Comparison of ENCODE assay signal across 9 cellular contexts in genomic region chr12:54991161-54991991, GRCh38. TPM values are rescaled to one million over a fixed set of nuclear protein-coding genes. Genes with fewer than 3 reads are reported as not detected.
A peak's percentile ranks its signal among the peaks of the same experiment; 100 is the strongest.
DNase-seq lines count a peak whose midpoint lies in the region; ATAC-seq and TF ChIP-seq lines count a peak whose summit lies in the region.
"Had no signal": no experiment of that assay in that cellular context is flagged by ENCODE, and none has a peak within 500 bp of the region (broad histone marks: within the 10 kb centered on the region; RNA-seq: fewer than 3 reads in every experiment).

No MANE protein-coding gene starts in this region.

- H3K9me3 ChIP-seq in body of pancreas, result no peaks in the 10 kb centered on the region
- no peaks in the 10 kb centered on the region for H3K9me3 ChIP-seq in gastrocnemius medialis

- WGBS in body of pancreas, 2 donors, result 73 to 81% methylated on average over 9 of the region's 9 CpGs

- H3K4me1 Mint-ChIP-seq in naive B cell, result peaks cover 41 to 52% (median 42%) of the 10 kb centered on the region in 3 donors

- H3K4me3 ChIP-seq in body of pancreas (no peak overlapping the region), gastrocnemius medialis (no peak overlapping the region)

- no peak for TF ChIP-seq CTCF in body of pancreas (IDR thresholded peaks at IDR 0.05)
- TF ChIP-seq CTCF in gastrocnemius medialis (IDR thresholded peaks at IDR 0.05 in 4 of 5, conservative IDR thresholded peaks at IDR 0.05 in 1 of 5), result no peak

- peak overlapping the region; percentile 25 to 95 (median 85) for H3K4me3 Mint-ChIP-seq in naive B cell

- no peaks in the 10 kb centered on the region for H3K36me3 ChIP-seq in body of pancreas (replicated peaks in 1 of 2; ENCODE audit: insufficient read depth in 1 of 2, low read depth in 2 of 2)
- H3K36me3 ChIP-seq in gastrocnemius medialis, result no peaks in the 10 kb centered on the region

- H3K27ac Mint-ChIP-seq in naive B cell, result peak overlapping the region; percentile 93 to 99 (median 96)

- H3K9me3 Mint-ChIP-seq in naive B cell, result peaks cover 0 to 2% (median 0%) of the 10 kb centered on the region in 7 donors

- TF ChIP-seq POLR2A in body of pancreas (IDR thresholded peaks at IDR 0.05) (no peak), gastrocnemius medialis (IDR thresholded peaks at IDR 0.05) (no peak)

- no peaks in the 10 kb centered on the region for H3K36me3 Mint-ChIP-seq in naive B cell

- DNase-seq in SW480 (ENCODE audit: low spot score), result peak; percentile 9
- DNase-seq in naive B cell, result peak; percentile 62
- no peak for DNase-seq in NCI-H748 (lab: John Stamatoyannopoulos, UW; ENCODE audit: unreplicated experiment)
- no peak for DNase-seq in body of pancreas
- DNase-seq in medulla oblongata (ENCODE audit: extremely low spot score), result no peak
- DNase-seq in gastrocnemius medialis, result no peak

- H3K4me1 ChIP-seq in body of pancreas (no peaks in the 10 kb centered on the region), gastrocnemius medialis (peaks cover 0 to 4% of the 10 kb centered on the region in 2 donors)

- in situ Hi-C loops in gastrocnemius medialis (cut with MboI; ENCODE audit: low sequenced_read_pairs in 4 of 4), result loop anchor here (5.0 to 10.0 kb wide), 3 partner anchors 81 to 153 kb away; no protein-coding TSS in a partner anchor

- intact Hi-C loops in body of pancreas (cut with DNase I), result no loop called here
- intact Hi-C loops in gastrocnemius medialis (cut with DNase I; ENCODE audit: low total_unique reads), result no loop called here

- no peak overlapping the region for H3K27ac ChIP-seq in body of pancreas
- H3K27ac ChIP-seq in gastrocnemius medialis, result no peak overlapping the region

- H3K27me3 ChIP-seq in body of pancreas (no peaks in the 10 kb centered on the region), gastrocnemius medialis (no peaks in the 10 kb centered on the region)

- peaks cover 0 to 5% (median 3%) of the 10 kb centered on the region in 3 donors for H3K27me3 Mint-ChIP-seq in naive B cell

- ATAC-seq in GM19023 (IDR thresholded peaks at IDR 0.05; ENCODE audit: unreplicated experiment) (peak; percentile 65), HG02943 (IDR thresholded peaks at IDR 0.05; ENCODE audit: low read depth, unreplicated experiment) (peak; percentile 62), naive B cell (ENCODE audit: low read depth in 2 of 2) (peak; percentile 73 to 74), body of pancreas (no peak), gastrocnemius medialis (no peak)

RNA-seq across cellular contexts. Expression of gene TESPA1, which starts 6.8 kb away (rescaled TPM):
- polyA plus RNA-seq in naive B cell (ENCODE audit: low read depth in 6 of 6), result 10 to 100 TPM; 16.5 to 23.2 (median 18.3) TPM
- total RNA-seq in body of pancreas, result not detected
- 1 to 10 TPM in 1 of 4 donors, under 1 TPM in 1, not detected in 2; 0.94 to 1.1 TPM for total RNA-seq in gastrocnemius medialis

RNA-seq across cellular contexts. Expression of gene NEUROD4, which starts 28.4 kb away (rescaled TPM):
- polyA plus RNA-seq in naive B cell (ENCODE audit: low read depth in 6 of 6), result not detected
- not detected for total RNA-seq in body of pancreas
- not detected for total RNA-seq in gastrocnemius medialis
- total RNA-seq: subcutaneous adipose tissue had no signal

Comparison
In these comparisons a context has a peak if more than half of its experiments do, and no peak if none do; other contexts are left out.
1. ATAC-seq: peak in GM19023 (single experiment), HG02943 (single experiment) and naive B cell (2 of 2); none in body of pancreas (single experiment) and gastrocnemius medialis (0 of 2).
2. DNase-seq: peak in SW480 (single experiment) and naive B cell (single experiment); none in NCI-H748 (single experiment), body of pancreas (0 of 4), medulla oblongata (single experiment) and gastrocnemius medialis (0 of 2).